ENCODE assay signal across 23 cellular contexts in the genomic region with DNA sequence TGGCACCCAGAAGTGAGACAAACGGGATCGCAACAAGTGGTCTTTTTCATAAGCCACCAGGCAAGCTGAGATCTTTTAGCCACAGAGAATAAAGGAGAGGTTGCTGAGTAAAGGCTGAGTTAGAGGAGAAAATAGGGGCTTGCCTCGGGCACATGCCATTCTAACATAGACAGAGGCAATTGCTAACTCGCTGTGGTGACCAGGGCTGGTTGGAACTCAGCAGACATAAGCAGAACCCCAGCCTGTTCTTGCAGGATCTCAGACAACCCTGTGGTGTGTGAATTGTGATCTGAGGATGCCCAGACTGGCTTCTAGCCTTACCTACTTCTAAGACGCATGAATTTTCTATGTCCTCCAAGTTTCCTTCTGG.
DNase-seq lines count a peak whose midpoint lies in the region; FAIRE-seq and TF ChIP-seq lines count a peak whose summit lies in the region.
"Had no signal": no experiment of that assay in that cellular context is flagged by ENCODE, and none has a peak within 500 bp of the region (broad histone marks: within the 10 kb centered on the region; RNA-seq: fewer than 3 reads in every experiment).

No MANE protein-coding gene starts in this region.

- H3K27ac ChIP-seq in mammary epithelial cell (ENCODE audit: insufficient read depth, low read depth, low read length) (peak overlapping the region; percentile 38), breast epithelium (no peak overlapping the region), H1 (ENCODE audit: low read depth, low read length) (no peak overlapping the region), mesenchymal stem cell (ENCODE audit: low read length, poor library complexity, severe bottlenecking) (no peak overlapping the region)
- H3K27ac ChIP-seq: 22Rv1, HL-60, Peyer's patch had no signal

- H4K8ac ChIP-seq in H1 (ENCODE audit: extremely low read depth, insufficient read depth, low read length) (no peak overlapping the region), mesenchymal stem cell (ENCODE audit: low read length) (no peak overlapping the region)

- H2AFZ ChIP-seq in mammary epithelial cell (ENCODE audit: low read depth, low read length), result peak overlapping the region; percentile 65
- peak overlapping the region; percentile 4; the same call in 1 of the 2 replicates for H2AFZ ChIP-seq in H1 (ENCODE audit: low read length)
- no peak overlapping the region for H2AFZ ChIP-seq in mesenchymal stem cell (ENCODE audit: low read depth, low read length)

- H3K27me3 ChIP-seq in mammary epithelial cell (ENCODE audit: insufficient read depth, low read length), result no peaks in the 10 kb centered on the region
- no peaks in the 10 kb centered on the region for H3K27me3 ChIP-seq in breast epithelium
- H3K27me3 ChIP-seq in H1 (replicated peaks in 1 of 4; ENCODE audit: control insufficient read depth in 3 of 4, extremely low read depth in 1 of 4, insufficient read depth in 3 of 4, low read length in 3 of 4), result no peaks in the 10 kb centered on the region
- H3K27me3 ChIP-seq in mesenchymal stem cell (ENCODE audit: control insufficient read depth in 1 of 2, insufficient read depth in 1 of 2, low read length in 2 of 2), result no peaks in the 10 kb centered on the region
- H3K27me3 ChIP-seq: MG63, Peyer's patch had no signal

- TF ChIP-seq CTCF in mammary epithelial cell (conservative IDR thresholded peaks at IDR 0.05 in 1 of 2, IDR thresholded peaks at IDR 0.05 in 1 of 2; ENCODE audit: extremely low read depth in 1 of 2, insufficient read depth in 1 of 2, low read depth in 1 of 2, low read length in 2 of 2), result no peak
- no peak for TF ChIP-seq CTCF in breast epithelium (IDR thresholded peaks at IDR 0.05)
- no peak for TF ChIP-seq CTCF in H1 (IDR thresholded peaks at IDR 0.05; ENCODE audit: control extremely low read depth in 1 of 3, insufficient read depth in 1 of 3, low read depth in 1 of 3, low read length in 3 of 3)
- TF ChIP-seq CTCF in GM20000 (IDR thresholded peaks at IDR 0.05; ENCODE audit: extremely low read depth, missing control alignments), result no peak

- in situ Hi-C loops in mammary epithelial cell (cut with MboI; ENCODE audit: low sequenced_read_pairs in 2 of 2), result loop anchor here in 1 of 2 donors (25.0 kb wide), 1 partner anchor 243 kb away; no protein-coding TSS in a partner anchor

- no peaks in the 10 kb centered on the region for H3K23me2 ChIP-seq in H1 (ENCODE audit: low read depth, low read length)

- H3K36me3 ChIP-seq in mammary epithelial cell (ENCODE audit: insufficient read depth, low read length) (no peaks in the 10 kb centered on the region), breast epithelium (no peaks in the 10 kb centered on the region), H1 (ENCODE audit: control insufficient read depth in 2 of 4, insufficient read depth in 4 of 4, low read length in 3 of 4) (no peaks in the 10 kb centered on the region), mesenchymal stem cell (ENCODE audit: control insufficient read depth in 1 of 2, insufficient read depth in 2 of 2, low read depth in 1 of 2, low read length in 2 of 2) (no peaks in the 10 kb centered on the region)
- H3K36me3 ChIP-seq: MG63, Peyer's patch had no signal

- CTCF ChIA-PET in mammary epithelial cell (lab: Charles Lee; ENCODE audit: low non-redundant PET) (no interaction called here), H1 (lab: Charles Lee; ENCODE audit: partially characterized antibody) (interaction anchor here (0.7 kb wide), 1 partner anchor 66 kb away, joined by 3 read pairs; no protein-coding TSS in a partner anchor)

- no peak overlapping the region for H2BK12ac ChIP-seq in H1 (ENCODE audit: low read depth, low read length)
- no peak overlapping the region for H2BK12ac ChIP-seq in mesenchymal stem cell (ENCODE audit: low read length in 2 of 2)

- H3K14ac ChIP-seq in H1 (ENCODE audit: insufficient read length), result no peak overlapping the region
- no peak overlapping the region for H3K14ac ChIP-seq in mesenchymal stem cell (ENCODE audit: low read length in 2 of 2)

- no peak overlapping the region for H2BK15ac ChIP-seq in H1 (ENCODE audit: low read length)
- no peak overlapping the region for H2BK15ac ChIP-seq in mesenchymal stem cell (ENCODE audit: low read depth, poor library complexity, severe bottlenecking)

- H3K9ac ChIP-seq in mammary epithelial cell (ENCODE audit: insufficient read depth, low read length), result no peak overlapping the region
- H3K9ac ChIP-seq in H1 (replicated peaks in 1 of 4; ENCODE audit: extremely low read depth in 1 of 4, low read depth in 3 of 4, low read length in 3 of 4), result no peak overlapping the region
- H3K9ac ChIP-seq in mesenchymal stem cell (ENCODE audit: low read length), result no peak overlapping the region

- DNase-seq in mammary epithelial cell (peak; percentile 73), breast epithelium (ENCODE audit: low spot score in 2 of 2) (no peak), H1 (ENCODE audit: low read depth in 1 of 2, low spot score in 2 of 2) (no peak), mesenchymal stem cell (no peak), C1 segment of cervical spinal cord (lab: John Stamatoyannopoulos, UW) (no peak), DMS 273 treated with DMSO at 0.1 percent for 48 hours (lab: John Stamatoyannopoulos, UW) (no peak), GM20000 (ENCODE audit: low spot score) (no peak)
- no peak for DNase-seq in stimulated activated naive CD4-positive, alpha-beta T cell treated with Interleukin-2 at 50 U/mL for 16 hours (lab: John Stamatoyannopoulos, UW)
- DNase-seq: CD4-positive, CD25-positive, alpha-beta regulatory T cell; COR-L47; DMS153; MG63; NCI-H1048; NCI-H1436; NCI-H1930; NCI-H226; NCI-H526; Peyer's patch; SIG-M5 had no signal

- H4K20me1 ChIP-seq in mammary epithelial cell (ENCODE audit: insufficient read depth, low read length) (no peaks in the 10 kb centered on the region), H1 (replicated peaks in 1 of 2; ENCODE audit: control insufficient read depth in 1 of 2, insufficient read depth in 2 of 2, low read length in 2 of 2) (no peaks in the 10 kb centered on the region)

- TF ChIP-seq POLR2A in breast epithelium (IDR thresholded peaks at IDR 0.05) (no peak), H1 (IDR thresholded peaks at IDR 0.05; ENCODE audit: control extremely low read depth in 1 of 2, low read depth in 2 of 2, low read length in 2 of 2) (no peak)

- TF ChIP-seq RAD21 in H1 (IDR thresholded peaks at IDR 0.05 in 1 of 2, conservative IDR thresholded peaks at IDR 0.05 in 1 of 2; ENCODE audit: low read depth in 2 of 2, low read length in 2 of 2), result no peak

- H3K9me3 ChIP-seq in mammary epithelial cell (replicated peaks; ENCODE audit: insufficient read depth, low read length), result no peaks in the 10 kb centered on the region
- H3K9me3 ChIP-seq in breast epithelium, result no peaks in the 10 kb centered on the region
- H3K9me3 ChIP-seq in H1 (ENCODE audit: insufficient read depth in 2 of 2, low read depth in 1 of 2, low read length in 1 of 2), result no peaks in the 10 kb centered on the region
- no peaks in the 10 kb centered on the region for H3K9me3 ChIP-seq in mesenchymal stem cell (ENCODE audit: control insufficient read depth, low read length)
- H3K9me3 ChIP-seq: Peyer's patch had no signal

- H3K23ac ChIP-seq in H1 (ENCODE audit: insufficient read length) (no peak overlapping the region), mesenchymal stem cell (ENCODE audit: low read length in 2 of 2) (no peak overlapping the region)

- no peak overlapping the region for H2BK5ac ChIP-seq in H1 (ENCODE audit: low read depth, low read length)
- no peak overlapping the region for H2BK5ac ChIP-seq in mesenchymal stem cell (ENCODE audit: low read depth, low read length, poor library complexity, severe bottlenecking)

- H3K4me2 ChIP-seq in mammary epithelial cell (ENCODE audit: insufficient read depth, low read depth, low read length) (peak overlapping the region; percentile 21), H1 (ENCODE audit: insufficient read depth in 1 of 2, low read depth in 2 of 2, low read length in 2 of 2) (no peak overlapping the region), mesenchymal stem cell (ENCODE audit: low read length, poor library complexity, severe bottlenecking) (no peak overlapping the region)

- FAIRE-seq in H1 (lab: Jason Lieb, UNC), result no peak
- FAIRE-seq: GM12892, GM18507 had no signal

- dilution Hi-C loops in mammary epithelial cell (cut with HindIII; ENCODE audit: low sequenced_read_pairs), result no loop called here

- no peak overlapping the region for H2BK20ac ChIP-seq in H1 (ENCODE audit: low read length)

- H4K91ac ChIP-seq in H1 (replicated peaks; ENCODE audit: insufficient read length, low read length) (no peak overlapping the region), mesenchymal stem cell (ENCODE audit: low read length) (no peak overlapping the region)

- H3K4ac ChIP-seq in H1 (replicated peaks; ENCODE audit: insufficient read length, low read depth, low read length), result no peak overlapping the region
- no peak overlapping the region for H3K4ac ChIP-seq in mesenchymal stem cell (ENCODE audit: low read depth in 1 of 2, low read length in 2 of 2)

- WGBS in mammary epithelial cell (ENCODE audit: low coverage, missing lambda C conversion rate), result 71% methylated on average over 4 of the region's 5 CpGs
- 86% methylated on average over 5 of the region's 5 CpGs; no CpG with 5 or more reads in 1 of the 2 experiments for WGBS in H1 (ENCODE audit: extremely low coverage in 1 of 2, insufficient coverage in 1 of 2, insufficient read length in 1 of 2, insufficient replicate concordance in 2 of 2, low coverage in 1 of 2, low lambda C conversion rate in 2 of 2, missing lambda C conversion rate in 1 of 2), 2 experiments
- 91% methylated on average over 4 of the region's 5 CpGs for WGBS in mesenchymal stem cell

- H3K79me2 ChIP-seq in mammary epithelial cell (ENCODE audit: insufficient read depth, low read length), result no peaks in the 10 kb centered on the region
- H3K79me2 ChIP-seq in H1 (ENCODE audit: control insufficient read depth in 1 of 2, insufficient read depth in 2 of 2, low read length in 2 of 2), result no peaks in the 10 kb centered on the region

- peaks cover 58% of the 10 kb centered on the region for H3K4me1 ChIP-seq in mammary epithelial cell (ENCODE audit: insufficient read depth, low read length)
- no peaks in the 10 kb centered on the region for H3K4me1 ChIP-seq in breast epithelium
- peaks cover 0 to 8% (median 3%) of the 10 kb centered on the region in 4 experiments; a peak in 4 of 7 replicates for H3K4me1 ChIP-seq in H1 (replicated peaks in 1 of 4; ENCODE audit: control insufficient read depth in 3 of 4, insufficient read depth in 4 of 4, low read length in 3 of 4)
- H3K4me1 ChIP-seq in mesenchymal stem cell (ENCODE audit: control insufficient read depth, insufficient read depth, low read depth, low read length), result peaks cover 7% of the 10 kb centered on the region
- H3K4me1 ChIP-seq: Peyer's patch had no signal

- H4K5ac ChIP-seq in H1 (ENCODE audit: insufficient read length, low read depth, low read length), result no peak overlapping the region

- intact Hi-C loops in mammary epithelial cell (cut with micrococcal nuclease), result loop anchor here (10.0 kb wide), 1 partner anchor 690 kb away; no protein-coding TSS in a partner anchor
- intact Hi-C loops in breast epithelium (cut with DNase I; ENCODE audit: low total_unique reads), result no loop called here

- H3K18ac ChIP-seq in H1 (ENCODE audit: extremely low read depth, low read length) (no peak overlapping the region), mesenchymal stem cell (ENCODE audit: low read depth in 1 of 2, low read length in 2 of 2) (no peak overlapping the region)

- H2BK120ac ChIP-seq in H1 (replicated peaks; ENCODE audit: low read depth, low read length), result no peak overlapping the region
- H2BK120ac ChIP-seq in mesenchymal stem cell (ENCODE audit: low read depth, low read length), result peak overlapping the region; percentile 38

- H3K4me3 ChIP-seq in mammary epithelial cell (replicated peaks in 1 of 3; ENCODE audit: insufficient read depth in 1 of 3, low read depth in 2 of 3, low read length in 3 of 3) (no peak overlapping the region), breast epithelium (no peak overlapping the region), H1 (ENCODE audit: extremely low read depth in 1 of 4, insufficient read depth in 2 of 4, low read depth in 3 of 4, low read length in 4 of 4) (no peak overlapping the region), mesenchymal stem cell (ENCODE audit: insufficient read depth in 1 of 2, low read depth in 1 of 2, low read length in 2 of 2) (no peak overlapping the region)
- H3K4me3 ChIP-seq: MG63, Peyer's patch had no signal

- TF ChIP-seq EP300 in H1 (IDR thresholded peaks at IDR 0.05; ENCODE audit: borderline replicate concordance in 1 of 2, low read depth in 2 of 2, low read length in 2 of 2), result no peak

- H3K79me1 ChIP-seq in H1 (ENCODE audit: low read depth, low read length), result no peaks in the 10 kb centered on the region
- H3K79me1 ChIP-seq in mesenchymal stem cell (replicated peaks; ENCODE audit: low read length, poor library complexity, severe bottlenecking), result no peaks in the 10 kb centered on the region

- POLR2A ChIA-PET in H1 (lab: Charles Lee; ENCODE audit: partially characterized antibody), result no interaction called here

- BruUV-seq in mammary epithelial cell (replicated peaks; lab: Mats Ljungman, UMichigan), result no TSS peak

- H2AK5ac ChIP-seq in H1 (ENCODE audit: low read depth, low read length) (no peak overlapping the region), mesenchymal stem cell (ENCODE audit: low read length, severe bottlenecking) (no peak overlapping the region)

- H3K56ac ChIP-seq in H1 (replicated peaks; ENCODE audit: insufficient read length, low read depth, low read length), result no peak overlapping the region
